In genomic region chr16:18926189-18926865, GRCh38 we compare ENCODE assay signal across 8 cellular contexts.
A peak's percentile ranks its signal among the peaks of the same experiment; 100 is the strongest.
DNase-seq lines count a peak whose midpoint lies in the region; ATAC-seq lines count a peak whose summit lies in the region.
"Not testable (repeated sequence)": the region's sequence is repeated elsewhere in the genome, so short reads cannot be mapped to it uniquely, and the experiment has no call there.

Gene SMG1 (minus strand): TSS chr16:18926408. CDS start chr16:18926041, 367 bp downstream.

- ATAC-seq in GM19324 (IDR thresholded peaks at IDR 0.05; ENCODE audit: low FRiP score, unreplicated experiment) (peak; percentile 93), HG03460 (IDR thresholded peaks at IDR 0.05; ENCODE audit: unreplicated experiment) (peak; percentile 87)

- H3K4me3 ChIP-seq in BLaER1 = peak within 1 kb of the TSS; percentile 81

- H3K4me2 ChIP-seq in BLaER1 = peak within 1 kb of the TSS; percentile 94

- peak; percentile 75 for DNase-seq in NCI-H524 treated with DMSO at 0.1 percent for 48 hours (lab: John Stamatoyannopoulos, UW)
- DNase-seq in activated CD4-positive, alpha-beta T cell treated with anti-CD3 and anti-CD28 coated beads for 48 hours = peak; percentile 95
- peak; percentile 100 for DNase-seq in kidney tubule cell (ENCODE audit: low spot score)
- DNase-seq in stimulated activated CD4-positive, alpha-beta T cell treated with anti-CD3 and anti-CD28 coated beads, Interleukin-1b, Interleukin-23, amount 100 ng/mL, for 1 hour (ENCODE audit: low read depth in 2 of 2) = peak; percentile 85 to 91

- H4K20me1 ChIP-seq in BLaER1 = peaks cover 46% of the 10 kb centered on the region

- H3K4me1 ChIP-seq in BLaER1 = peaks cover 34% of the 10 kb centered on the region

- not testable (repeated sequence) for H3K9me3 ChIP-seq in BLaER1

- H3K27me3 ChIP-seq in BLaER1 = not testable (repeated sequence)

- peak within 1 kb of the TSS; percentile 91 for H3K27ac ChIP-seq in BLaER1
- peak within 1 kb of the TSS; percentile 69 for H3K27ac ChIP-seq in cingulate gyrus (ENCODE audit: low read depth, low read length)

- peak within 1 kb of the TSS; percentile 89 for H3K9ac ChIP-seq in BLaER1

- H3K36me3 ChIP-seq in BLaER1 = not testable (repeated sequence)

Comparison
In these comparisons a context has a peak if more than half of its experiments do, and no peak if none do; other contexts are left out.
1. Peak in every context shown above with its lines: DNase-seq, ATAC-seq, H3K4me3 ChIP-seq and H3K27ac ChIP-seq.